ENCODE assay signal across 11 cellular contexts in the genomic region with DNA sequence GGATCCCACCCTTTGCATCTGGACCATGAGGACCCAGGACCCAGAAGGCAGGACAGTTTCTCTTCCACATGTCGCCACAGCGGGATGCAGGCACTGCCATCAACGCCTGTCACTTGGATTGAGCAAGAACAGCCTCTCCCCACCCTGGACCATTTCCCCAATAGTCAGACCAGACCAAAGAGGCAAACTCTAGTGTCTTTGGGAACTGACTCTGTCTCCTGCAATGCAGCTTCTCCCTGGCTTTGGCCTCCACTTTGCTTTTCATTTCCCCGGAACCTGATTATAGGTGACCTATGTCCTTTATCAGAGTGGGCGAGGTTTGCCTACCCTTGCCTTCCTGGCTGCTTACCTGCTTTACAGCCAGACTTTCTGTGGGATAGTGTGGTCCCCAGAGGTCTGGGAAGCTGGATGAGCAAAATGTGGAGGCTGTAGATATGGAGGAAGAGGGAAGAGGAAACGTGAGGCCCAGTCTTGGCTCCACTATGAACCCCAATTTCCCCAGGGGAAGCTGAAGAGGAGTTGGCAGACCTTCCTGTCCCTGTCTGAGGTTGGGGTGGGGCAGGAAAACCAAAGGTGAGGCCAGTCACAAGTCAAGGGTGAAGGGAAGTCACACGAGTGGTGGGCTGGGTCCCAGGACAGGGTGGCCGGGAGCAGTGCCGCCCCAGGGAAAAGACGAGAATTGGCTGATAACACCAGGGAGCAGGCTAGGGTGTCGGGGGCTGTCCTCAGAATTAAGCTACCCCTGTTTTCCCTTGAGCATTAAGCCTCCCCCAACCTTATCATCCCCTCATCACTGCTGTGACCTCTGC. TPM values are rescaled to one million over a fixed set of nuclear protein-coding genes. Genes with fewer than 3 reads are reported as not detected.
DNase-seq lines count a peak whose midpoint lies in the region; ATAC-seq and TF ChIP-seq lines count a peak whose summit lies in the region.
"Had no signal": no experiment of that assay in that cellular context is flagged by ENCODE, and none has a peak within 500 bp of the region (broad histone marks: within the 10 kb centered on the region; RNA-seq: fewer than 3 reads in every experiment).

No MANE protein-coding gene starts in this region.

- H3K79me2 ChIP-seq in Loucy (ENCODE audit: insufficient read depth, low read length), result no peaks in the 10 kb centered on the region

- peak overlapping the region; percentile 32 to 38 (median 32) for H3K27ac Mint-ChIP-seq in CD4-positive, CD25-positive, alpha-beta regulatory T cell
- H3K27ac Mint-ChIP-seq in activated T-helper 2 cell treated with anti-CD3 and anti-CD28 coated beads, Interferon-gamma antibody, Interleukin-2, Interleukin-4, amounts not matched to agents 10 μg/mL and 5 μg/mL and 100 μg/mL, durations not matched to agents 14 hours and 24 hours and 36 hours, result peak overlapping the region; percentile 66
- peak overlapping the region in 3 of 9 donors; percentile 51 to 73 (median 66) for H3K27ac Mint-ChIP-seq in naive thymus-derived CD4-positive, alpha-beta T cell

- peaks cover 4 to 67% (median 26%) of the 10 kb centered on the region in 4 donors for H3K4me1 Mint-ChIP-seq in CD4-positive, CD25-positive, alpha-beta regulatory T cell
- H3K4me1 Mint-ChIP-seq in activated T-helper 2 cell treated with anti-CD3 and anti-CD28 coated beads, Interferon-gamma antibody, Interleukin-2, Interleukin-4, amounts not matched to agents 10 μg/mL and 5 μg/mL and 100 μg/mL, durations not matched to agents 14 hours and 24 hours and 36 hours (ENCODE audit: low read depth), result peaks cover 76% of the 10 kb centered on the region
- H3K4me1 Mint-ChIP-seq in naive thymus-derived CD4-positive, alpha-beta T cell, result peaks cover 35 to 79% (median 68%) of the 10 kb centered on the region in 7 donors

- intact Hi-C loops in activated T-helper 2 cell treated with anti-CD3 and anti-CD28 coated beads, Interferon-gamma antibody, Interleukin-2, Interleukin-4, amounts not matched to agents 10 μg/mL and 5 μg/mL and 100 μg/mL, durations not matched to agents 14 hours and 24 hours and 36 hours (cut with micrococcal nuclease), result loop anchor here (5.0 kb wide), 1 partner anchor 286 kb away; no protein-coding TSS in a partner anchor
- intact Hi-C loops in naive thymus-derived CD4-positive, alpha-beta T cell (cut with micrococcal nuclease), result loop anchor here (1.0 to 10.0 kb wide), 6 partner anchors 7 to 1907 kb away; partner anchors contain the start of genes RPAP3 (in 1 of the 2), SCAF11 (in 1 of the 2), SENP1 (in 1 of the 2) and ZNF641 (in 1 of the 2)

- no peak for ATAC-seq in CD4-positive, CD25-positive, alpha-beta regulatory T cell (ENCODE audit: low read depth in 2 of 2)
- ATAC-seq in naive thymus-derived CD4-positive, alpha-beta T cell, result no peak
- ATAC-seq in foreskin keratinocyte, result no peak

- no peaks in the 10 kb centered on the region for H3K9me3 Mint-ChIP-seq in CD4-positive, CD25-positive, alpha-beta regulatory T cell
- H3K9me3 Mint-ChIP-seq in activated T-helper 2 cell treated with anti-CD3 and anti-CD28 coated beads, Interferon-gamma antibody, Interleukin-2, Interleukin-4, amounts not matched to agents 10 μg/mL and 5 μg/mL and 100 μg/mL, durations not matched to agents 14 hours and 24 hours and 36 hours, result no peaks in the 10 kb centered on the region
- H3K9me3 Mint-ChIP-seq in naive thymus-derived CD4-positive, alpha-beta T cell, result no peaks in the 10 kb centered on the region

- no peak overlapping the region for H3K4me3 ChIP-seq in CD4-positive, CD25-positive, alpha-beta regulatory T cell (ENCODE audit: low read depth, low read length)
- H3K4me3 ChIP-seq in Loucy (ENCODE audit: low read length, poor library complexity, severe bottlenecking), result no peak overlapping the region
- H3K4me3 ChIP-seq in naive thymus-derived CD4-positive, alpha-beta T cell (ENCODE audit: low read length), result no peak overlapping the region
- H3K4me3 ChIP-seq in right atrium auricular region, result no peak overlapping the region
- H3K4me3 ChIP-seq: lung had no signal

- H3K4me2 ChIP-seq in Loucy (ENCODE audit: low read depth, low read length, poor library complexity, severe bottlenecking), result peak overlapping the region; percentile 46

- DNase-seq in CD4-positive, CD25-positive, alpha-beta regulatory T cell, result no peak
- no peak for DNase-seq in activated T-helper 2 cell treated with anti-CD3 and anti-CD28 coated beads, Interferon-gamma antibody, Interleukin-2, Interleukin-4, amounts not matched to agents 10 μg/mL and 5 μg/mL and 100 μg/mL, durations not matched to agents 14 hours and 24 hours and 36 hours (ENCODE audit: low spot score)
- no peak for DNase-seq in naive thymus-derived CD4-positive, alpha-beta T cell
- no peak for DNase-seq in NCI-H526 (lab: John Stamatoyannopoulos, UW)
- no peak for DNase-seq in right atrium auricular region (ENCODE audit: low spot score)
- no peak for DNase-seq in foreskin keratinocyte
- DNase-seq: brain microvascular endothelial cell, hippocampal formation, NCI-H748 treated with DMSO at 0.1 percent for 48 hours had no signal

- TF ChIP-seq CTCF in Loucy (conservative IDR thresholded peaks at IDR 0.05; ENCODE audit: low read length), result no peak
- no peak for TF ChIP-seq CTCF in right atrium auricular region (IDR thresholded peaks at IDR 0.05)
- TF ChIP-seq CTCF in foreskin keratinocyte (conservative IDR thresholded peaks at IDR 0.05), result no peak

- no peaks in the 10 kb centered on the region for H3K9me2 ChIP-seq in Loucy (replicated peaks; ENCODE audit: low read depth, low read length)

- H3K4me1 ChIP-seq in CD4-positive, CD25-positive, alpha-beta regulatory T cell (ENCODE audit: control insufficient read depth, insufficient read depth, low read length, poor library complexity, severe bottlenecking), result peaks cover 56% of the 10 kb centered on the region
- H3K4me1 ChIP-seq in Loucy (ENCODE audit: insufficient read depth, low read length, poor library complexity, severe bottlenecking) (peaks cover 47% of the 10 kb centered on the region), right atrium auricular region (peaks cover 0 to 24% of the 10 kb centered on the region in 2 donors), foreskin keratinocyte (peaks cover 16% of the 10 kb centered on the region)
- H3K4me1 ChIP-seq in naive thymus-derived CD4-positive, alpha-beta T cell (ENCODE audit: control insufficient read depth in 2 of 2, insufficient read depth in 2 of 2, low read length in 2 of 2), result peaks cover 28 to 49% of the 10 kb centered on the region in 2 donors

- H4K20me1 ChIP-seq in Loucy (ENCODE audit: insufficient read depth, low read length, poor library complexity, severe bottlenecking), result no peaks in the 10 kb centered on the region

- H3K27me3 Mint-ChIP-seq in CD4-positive, CD25-positive, alpha-beta regulatory T cell, result no peaks in the 10 kb centered on the region
- peaks cover 9% of the 10 kb centered on the region for H3K27me3 Mint-ChIP-seq in activated T-helper 2 cell treated with anti-CD3 and anti-CD28 coated beads, Interferon-gamma antibody, Interleukin-2, Interleukin-4, amounts not matched to agents 10 μg/mL and 5 μg/mL and 100 μg/mL, durations not matched to agents 14 hours and 24 hours and 36 hours (ENCODE audit: low read depth)
- H3K27me3 Mint-ChIP-seq in naive thymus-derived CD4-positive, alpha-beta T cell, result peaks cover 0 to 11% (median 0%) of the 10 kb centered on the region in 5 donors

- no peaks in the 10 kb centered on the region for H3K36me3 ChIP-seq in CD4-positive, CD25-positive, alpha-beta regulatory T cell (ENCODE audit: control insufficient read depth, insufficient read depth, low read length)
- H3K36me3 ChIP-seq in Loucy (ENCODE audit: insufficient read depth, low read length) (no peaks in the 10 kb centered on the region), right atrium auricular region (no peaks in the 10 kb centered on the region)
- no peaks in the 10 kb centered on the region for H3K36me3 ChIP-seq in naive thymus-derived CD4-positive, alpha-beta T cell (ENCODE audit: control insufficient read depth in 2 of 3, insufficient read depth in 3 of 3, low read length in 3 of 3)
- H3K36me3 ChIP-seq: brain microvascular endothelial cell had no signal

- H3F3A ChIP-seq in Loucy (ENCODE audit: low read depth), result no peaks in the 10 kb centered on the region

- H3K9me3 ChIP-seq in CD4-positive, CD25-positive, alpha-beta regulatory T cell (ENCODE audit: control insufficient read depth in 2 of 2, low read length in 2 of 2), result no peaks in the 10 kb centered on the region
- no peaks in the 10 kb centered on the region for H3K9me3 ChIP-seq in Loucy (ENCODE audit: insufficient read depth, low read depth, low read length)
- no peaks in the 10 kb centered on the region for H3K9me3 ChIP-seq in naive thymus-derived CD4-positive, alpha-beta T cell (ENCODE audit: control insufficient read depth in 2 of 3, low read length in 3 of 3)
- H3K9me3 ChIP-seq in right atrium auricular region, result no peaks in the 10 kb centered on the region

- no peak overlapping the region for H3K9ac ChIP-seq in Loucy (ENCODE audit: low read depth, low read length, poor library complexity, severe bottlenecking)

- peak overlapping the region in 1 of 4 donors; percentile 86 for H3K4me3 Mint-ChIP-seq in CD4-positive, CD25-positive, alpha-beta regulatory T cell
- peak overlapping the region; percentile 100 for H3K4me3 Mint-ChIP-seq in activated T-helper 2 cell treated with anti-CD3 and anti-CD28 coated beads, Interferon-gamma antibody, Interleukin-2, Interleukin-4, amounts not matched to agents 10 μg/mL and 5 μg/mL and 100 μg/mL, durations not matched to agents 14 hours and 24 hours and 36 hours (ENCODE audit: low read depth)
- H3K4me3 Mint-ChIP-seq in naive thymus-derived CD4-positive, alpha-beta T cell, result peak overlapping the region in 8 of 10 donors; percentile 4 to 95 (median 42)

- H2AFZ ChIP-seq in Loucy (ENCODE audit: low read length), result no peak overlapping the region

- H3K27ac ChIP-seq in CD4-positive, CD25-positive, alpha-beta regulatory T cell (ENCODE audit: insufficient read depth, low read length, poor library complexity, severe bottlenecking), result no peak overlapping the region
- H3K27ac ChIP-seq in naive thymus-derived CD4-positive, alpha-beta T cell (ENCODE audit: low read depth, low read length), result no peak overlapping the region
- no peak overlapping the region for H3K27ac ChIP-seq in right atrium auricular region
- no peak overlapping the region for H3K27ac ChIP-seq in foreskin keratinocyte
- H3K27ac ChIP-seq: brain microvascular endothelial cell had no signal

- CTCF ChIA-PET in naive thymus-derived CD4-positive, alpha-beta T cell (lab: Charles Lee), result interaction anchor here (0.6 to 1.9 kb wide), 4 partner anchors 49 to 1381 kb away, joined by 3 to 4 read pairs (median 3); no protein-coding TSS in a partner anchor

- H3K27me3 ChIP-seq in CD4-positive, CD25-positive, alpha-beta regulatory T cell (ENCODE audit: control insufficient read depth, insufficient read depth, low read length), result no peaks in the 10 kb centered on the region
- H3K27me3 ChIP-seq in Loucy (ENCODE audit: insufficient read depth, low read length, poor library complexity, severe bottlenecking), result no peaks in the 10 kb centered on the region
- no peaks in the 10 kb centered on the region for H3K27me3 ChIP-seq in naive thymus-derived CD4-positive, alpha-beta T cell (ENCODE audit: control insufficient read depth in 2 of 2, insufficient read depth in 2 of 2, low read length in 2 of 2)
- H3K27me3 ChIP-seq in right atrium auricular region, result no peaks in the 10 kb centered on the region
- peaks cover 5% of the 10 kb centered on the region for H3K27me3 ChIP-seq in foreskin keratinocyte

- POLR2A ChIA-PET in naive thymus-derived CD4-positive, alpha-beta T cell (lab: Charles Lee), result no interaction called here

- H3K36me3 Mint-ChIP-seq in CD4-positive, CD25-positive, alpha-beta regulatory T cell, result no peaks in the 10 kb centered on the region
- peaks cover 79% of the 10 kb centered on the region for H3K36me3 Mint-ChIP-seq in activated T-helper 2 cell treated with anti-CD3 and anti-CD28 coated beads, Interferon-gamma antibody, Interleukin-2, Interleukin-4, amounts not matched to agents 10 μg/mL and 5 μg/mL and 100 μg/mL, durations not matched to agents 14 hours and 24 hours and 36 hours (ENCODE audit: low read depth)
- H3K36me3 Mint-ChIP-seq in naive thymus-derived CD4-positive, alpha-beta T cell, result peaks cover 0 to 39% (median 0%) of the 10 kb centered on the region in 5 donors

RNA-seq across cellular contexts. Expression of gene VDR, which starts 3.3 kb away (rescaled TPM):
- 2.9 TPM for total RNA-seq in CD4-positive, CD25-positive, alpha-beta regulatory T cell
- 1 to 10 TPM; 1.6 to 4.5 (median 2.5) TPM for polyA plus RNA-seq in CD4-positive, CD25-positive, alpha-beta regulatory T cell
- 312 and 317 TPM in 2 replicates for total RNA-seq in activated T-helper 2 cell treated with anti-CD3 and anti-CD28 coated beads, Interferon-gamma antibody, Interleukin-2, Interleukin-4, amounts not matched to agents 10 μg/mL and 5 μg/mL and 100 μg/mL, durations not matched to agents 14 hours and 24 hours and 36 hours
- 10 to 100 TPM in 2 of 5 experiments, 1 to 10 TPM in 3; 1.6 to 82.6 (median 2.9) TPM for total RNA-seq in naive thymus-derived CD4-positive, alpha-beta T cell
- polyA plus RNA-seq in naive thymus-derived CD4-positive, alpha-beta T cell, result 1 to 10 TPM in 1 of 2 donors, under 1 TPM in 1; 0.11 to 1.4 TPM
- 1 to 10 TPM in 1 of 2 donors, under 1 TPM in 1; 0.59 to 2.2 TPM for total RNA-seq in right atrium auricular region
- total RNA-seq in foreskin keratinocyte, result 33.4 and 33.6 TPM in 2 replicates
- 14.9 and 15.8 TPM in 2 replicates for polyA plus RNA-seq in foreskin keratinocyte
